ENCODE assay signal across 9 cellular contexts in genomic region chr9:89815903-89816573, GRCh38.
DNase-seq lines count a peak whose midpoint lies in the region; ATAC-seq and TF ChIP-seq lines count a peak whose summit lies in the region.
"Had no signal": no experiment of that assay in that cellular context is flagged by ENCODE, and none has a peak within 500 bp of the region (broad histone marks: within the 10 kb centered on the region; RNA-seq: fewer than 3 reads in every experiment).

No MANE protein-coding gene starts in this region.

- no peaks in the 10 kb centered on the region for H3K9me3 Mint-ChIP-seq in activated naive CD4-positive, alpha-beta T cell treated with anti-CD3 and anti-CD28 coated beads, Interleukin-2, amount 10 ng/mL, durations not matched to agents 7 days and 5 days

- no peak overlapping the region for H3K27ac Mint-ChIP-seq in activated naive CD4-positive, alpha-beta T cell treated with anti-CD3 and anti-CD28 coated beads, Interleukin-2, amount 10 ng/mL, durations not matched to agents 7 days and 5 days

- H3K4me1 ChIP-seq in ovary (ENCODE audit: insufficient read depth) = peaks cover 11% of the 10 kb centered on the region
- H3K4me1 ChIP-seq: HAP-1 had no signal

- TF ChIP-seq CTCF in ovary (IDR thresholded peaks at IDR 0.05) = no peak

- CTCF ChIA-PET in activated naive CD4-positive, alpha-beta T cell treated with anti-CD3 and anti-CD28 coated beads, Interleukin-2, amount 10 ng/mL, durations not matched to agents 7 days and 5 days (lab: Charles Lee) = interaction anchor here (0.9 to 1.8 kb wide), 3 partner anchors 59 to 218 kb away, joined by 3 to 5 read pairs (median 4); no protein-coding TSS in a partner anchor

- H3K27ac ChIP-seq in ovary = peak overlapping the region in 1 of 2 donors; percentile 68

- no peak for TF ChIP-seq EP300 in ovary (IDR thresholded peaks at IDR 0.05)

- peak; percentile 10 for DNase-seq in MG63
- peak; percentile 60 to 80 (median 66) for DNase-seq in ovary
- no peak for DNase-seq in SK-N-DZ (ENCODE audit: low spot score)
- DNase-seq in NCI-H2081 treated with DMSO at 0.1 percent for 48 hours (lab: John Stamatoyannopoulos, UW) = no peak
- no peak for DNase-seq in activated naive CD4-positive, alpha-beta T cell treated with anti-CD3 and anti-CD28 coated beads, Interleukin-2, amount 10 ng/mL, durations not matched to agents 7 days and 5 days
- no peak for DNase-seq in NCI-H2171 (lab: John Stamatoyannopoulos, UW)

- TF ChIP-seq POLR2A in ovary (IDR thresholded peaks at IDR 0.05) = no peak

- H3K27me3 ChIP-seq in MG63 (no peaks in the 10 kb centered on the region), ovary (no peaks in the 10 kb centered on the region)

- H3K27me3 Mint-ChIP-seq in activated naive CD4-positive, alpha-beta T cell treated with anti-CD3 and anti-CD28 coated beads, Interleukin-2, amount 10 ng/mL, durations not matched to agents 7 days and 5 days = peaks cover 57% of the 10 kb centered on the region

- ATAC-seq in GM18909 (IDR thresholded peaks at IDR 0.05; ENCODE audit: poor library complexity, unreplicated experiment) (peak; percentile 92), HG02571 (IDR thresholded peaks at IDR 0.05; ENCODE audit: unreplicated experiment) (peak; percentile 87)

- no peak overlapping the region for H3K4me3 Mint-ChIP-seq in activated naive CD4-positive, alpha-beta T cell treated with anti-CD3 and anti-CD28 coated beads, Interleukin-2, amount 10 ng/mL, durations not matched to agents 7 days and 5 days

- H3K4me3 ChIP-seq in MG63 = no peak overlapping the region
- H3K4me3 ChIP-seq in ovary = no peak overlapping the region
- H3K4me3 ChIP-seq: HAP-1 had no signal

- no peaks in the 10 kb centered on the region for H3K36me3 ChIP-seq in MG63
- no peaks in the 10 kb centered on the region for H3K36me3 ChIP-seq in ovary
- H3K36me3 ChIP-seq: HAP-1 had no signal

- H3K36me3 Mint-ChIP-seq in activated naive CD4-positive, alpha-beta T cell treated with anti-CD3 and anti-CD28 coated beads, Interleukin-2, amount 10 ng/mL, durations not matched to agents 7 days and 5 days = no peaks in the 10 kb centered on the region

- WGBS in ovary, 3 donors = 87 to 90% (median 88%) methylated on average over 10 of the region's 10 CpGs

- H3K9me3 ChIP-seq in MG63 = no peaks in the 10 kb centered on the region
- H3K9me3 ChIP-seq in ovary = no peaks in the 10 kb centered on the region
- H3K9me3 ChIP-seq: HAP-1 had no signal

- H3K4me1 Mint-ChIP-seq in activated naive CD4-positive, alpha-beta T cell treated with anti-CD3 and anti-CD28 coated beads, Interleukin-2, amount 10 ng/mL, durations not matched to agents 7 days and 5 days = peaks cover 20% of the 10 kb centered on the region

- intact Hi-C loops in ovary (cut with DNase I) = loop anchor here in 2 of 4 donors (10.0 kb wide), 2 partner anchors 191 to 211 kb away; partner anchors contain the start of gene GADD45G (in 1 of the 2)

Comparison
In these comparisons a context has a peak if more than half of its experiments do, and no peak if none do; other contexts are left out.
1. DNase-seq: peak in MG63 (single experiment) and ovary (5 of 5); none in SK-N-DZ (single experiment), NCI-H2081 treated with DMSO at 0.1 percent for 48 hours (single experiment), activated naive CD4-positive, alpha-beta T cell treated with anti-CD3 and anti-CD28 coated beads, Interleukin-2, amount 10 ng/mL, durations not matched to agents 7 days and 5 days (single experiment) and NCI-H2171 (single experiment).